Comparison of ENCODE assay signal across 1 cellular context in genomic region chr7:101124376-101125056, GRCh38.
TF ChIP-seq lines count a peak whose summit lies in the region.

No MANE protein-coding gene starts in this region.

TF ChIP-seq in GM12878, 131 proteins besides CTCF, POLR2A, EP300 and RAD21:
- TF ChIP-seq IKZF2 (IDR thresholded peaks at IDR 0.05) (peak; percentile 24 to 42; a peak in 3 of 4 replicates), KAT2A (conservative IDR thresholded peaks at IDR 0.05; ENCODE audit: control insufficient read depth, low read depth, low read length) (no peak), ZBTB4 (CRISPR knock-in tag; IDR thresholded peaks at IDR 0.05) (no peak), SPI1 (IDR thresholded peaks at IDR 0.05; ENCODE audit: borderline replicate concordance, insufficient read depth, low read depth, low read length) (no peak), IKZF1 (conservative IDR thresholded peaks at IDR 0.05) (0 out of 2 replicates have a peak, but pooled peaks have one; percentile 42), CBFB (IDR thresholded peaks at IDR 0.05; ENCODE audit: low read depth) (no peak), SIN3A (IDR thresholded peaks at IDR 0.05; ENCODE audit: low read depth, low read length) (no peak), RUNX3 (IDR thresholded peaks at IDR 0.05; ENCODE audit: low read length) (peak; percentile 78), RAD51 (IDR thresholded peaks at IDR 0.05) (peak; percentile 54; the same call in 1 of the 2 replicates)
TF ChIP-seq in GM12878: peak in this region for 4.
